8 cellular contexts compared by ENCODE assay signal in genomic region chr6:156776841-156777576, GRCh38.
DNase-seq lines count a peak whose midpoint lies in the region; ATAC-seq and TF ChIP-seq lines count a peak whose summit lies in the region.

TSS of gene ARID1B (plus strand) at chr6:156777378. CDS start at chr6:156777681, 303 bp downstream.

- peak; percentile 29 for ATAC-seq in HG03060 (IDR thresholded peaks at IDR 0.05; ENCODE audit: low read depth, unreplicated experiment)

- peak within 1 kb of the TSS; percentile 97 for H3K27ac ChIP-seq in cingulate gyrus (ENCODE audit: low read depth, low read length)

- DNase-seq in ACHN (peak; percentile 78), NCI-H345 (lab: John Stamatoyannopoulos, UW) (peak; percentile 79), left kidney (ENCODE audit: low read depth, low spot score) (peak; percentile 95)
- peak; percentile 77 to 78 for DNase-seq in activated CD4-positive, alpha-beta T cell treated with anti-CD3 and anti-CD28 coated beads for 4 hours
- DNase-seq in stimulated activated CD4-positive, alpha-beta T cell treated with anti-CD3 and anti-CD28 coated beads, Interleukin-2, amount 100 ng/mL, for 24 hours, result peak; percentile 72 to 77

- in situ Hi-C loops in ACHN (cut with HindIII; ENCODE audit: low pct_ligation_motif_present, low pct_unique_long_range_greater_than_20kb, low sequenced_read_pairs), result no loop called here

- peak; percentile 62 for TF ChIP-seq POLR2A in GM18526 (IDR thresholded peaks at IDR 0.05; ENCODE audit: extremely low read depth, insufficient read length)

Comparison
In these comparisons a context has a peak if more than half of its experiments do, and no peak if none do; other contexts are left out.
1. Peak in every context shown above with its lines: DNase-seq, ATAC-seq and H3K27ac ChIP-seq.